In the genomic region with DNA sequence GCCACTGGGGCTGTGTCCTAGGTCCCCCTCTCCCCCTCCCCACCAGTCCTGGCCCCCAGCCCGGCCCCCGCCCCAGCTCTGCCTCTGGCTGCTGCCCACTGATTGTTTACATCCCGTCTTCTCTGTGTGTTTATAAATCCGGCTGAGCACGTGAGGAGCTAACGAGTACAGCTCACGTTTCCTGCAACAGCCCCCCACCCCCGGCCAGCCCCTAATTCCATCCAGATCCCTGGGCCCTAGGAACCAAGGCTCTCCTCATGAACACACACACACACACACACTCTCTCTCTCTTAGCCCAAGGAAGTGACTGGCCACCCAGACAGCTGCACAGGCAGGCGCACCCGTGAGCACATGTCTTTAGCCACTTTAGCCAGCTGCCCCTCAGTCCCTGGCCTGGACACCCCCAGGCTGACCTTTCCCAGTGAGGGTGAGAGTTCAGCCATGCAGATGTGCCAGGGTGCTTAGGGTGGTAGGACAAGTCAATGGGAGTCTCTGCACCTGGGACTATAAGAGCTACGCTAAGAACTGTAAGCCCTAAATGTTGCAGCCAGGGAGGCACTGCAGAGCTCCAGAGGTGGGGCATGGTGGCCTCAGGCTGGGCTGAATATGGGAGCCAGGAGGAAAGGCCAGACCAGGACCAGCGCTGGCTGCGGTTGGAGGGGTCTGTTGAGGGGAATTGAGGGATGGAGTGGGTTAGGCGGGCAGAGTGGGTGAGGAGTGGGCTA, we compare ENCODE assay signal across 10 cellular contexts. TPM values are rescaled to one million over a fixed set of nuclear protein-coding genes. Genes with fewer than 3 reads are reported as not detected.
DNase-seq lines count a peak whose midpoint lies in the region; ATAC-seq and TF ChIP-seq lines count a peak whose summit lies in the region.
"Had no signal": no experiment of that assay in that cellular context is flagged by ENCODE, and none has a peak within 500 bp of the region (broad histone marks: within the 10 kb centered on the region; RNA-seq: fewer than 3 reads in every experiment).

No MANE protein-coding gene starts in this region.

- H3K4me3 Mint-ChIP-seq in activated B cell treated with CpG ODN at 0.5 μM for 24 hours: peak overlapping the region; percentile 77

- CTCF ChIA-PET in activated B cell treated with CpG ODN at 0.5 μM for 24 hours (lab: Charles Lee): interaction anchor here (1.1 to 22.6 kb wide), 7 partner anchors 9 to 108 kb away, joined by 3 to 735 read pairs (median 21); a partner anchor contains a TSS

- no peaks in the 10 kb centered on the region for H3K27me3 Mint-ChIP-seq in activated B cell treated with CpG ODN at 0.5 μM for 24 hours

- ATAC-seq in activated B cell treated with CpG ODN at 0.5 μM for 24 hours (ENCODE audit: low read depth): no peak
- ATAC-seq in GM21786 (IDR thresholded peaks at IDR 0.05; ENCODE audit: unreplicated experiment): no peak
- ATAC-seq: gastrocnemius medialis had no signal

- no peaks in the 10 kb centered on the region for H3K9me3 Mint-ChIP-seq in activated B cell treated with CpG ODN at 0.5 μM for 24 hours

- peaks cover 39% of the 10 kb centered on the region for H3K36me3 Mint-ChIP-seq in activated B cell treated with CpG ODN at 0.5 μM for 24 hours (ENCODE audit: low read depth)

- POLR2A ChIA-PET in activated B cell treated with CpG ODN at 0.5 μM for 24 hours (lab: Charles Lee): interaction anchor here (0.6 to 26.4 kb wide), 19 partner anchors 6 to 851 kb away, joined by 3 to 1307 read pairs (median 6); a partner anchor contains a TSS

- no peak for TF ChIP-seq EP300 in suprapubic skin (IDR thresholded peaks at IDR 0.05)

- H3K36me3 ChIP-seq in H7 (replicated peaks; ENCODE audit: control insufficient read depth, insufficient read depth, low read length): no peaks in the 10 kb centered on the region
- H3K36me3 ChIP-seq in suprapubic skin: peaks cover 3% of the 10 kb centered on the region
- H3K36me3 ChIP-seq: gastrocnemius medialis had no signal

- peaks cover 17% of the 10 kb centered on the region for H3K27me3 ChIP-seq in H7 (ENCODE audit: control insufficient read depth, insufficient read depth, low read length)
- no peaks in the 10 kb centered on the region for H3K27me3 ChIP-seq in suprapubic skin

- no peak for TF ChIP-seq CTCF in activated B cell treated with CpG ODN at 0.5 μM for 24 hours (IDR thresholded peaks at IDR 0.05)
- no peak for TF ChIP-seq CTCF in suprapubic skin (IDR thresholded peaks at IDR 0.05)

- peaks cover 77% of the 10 kb centered on the region for H3K4me1 Mint-ChIP-seq in activated B cell treated with CpG ODN at 0.5 μM for 24 hours

- no peaks in the 10 kb centered on the region for H3K9me3 ChIP-seq in suprapubic skin
- H3K9me3 ChIP-seq: gastrocnemius medialis had no signal

- TF ChIP-seq POLR2A in suprapubic skin (IDR thresholded peaks at IDR 0.05): no peak

- intact Hi-C loops in activated B cell treated with CpG ODN at 0.5 μM for 24 hours (cut with micrococcal nuclease): no loop called here

- peak overlapping the region; percentile 18 for H3K27ac ChIP-seq in suprapubic skin
- H3K27ac ChIP-seq: gastrocnemius medialis had no signal

- peak overlapping the region; percentile 60 for H3K27ac Mint-ChIP-seq in activated B cell treated with CpG ODN at 0.5 μM for 24 hours

- DNase-seq in H7: peak; percentile 67
- no peak for DNase-seq in activated B cell treated with CpG ODN at 0.5 μM for 24 hours
- DNase-seq in iris pigment epithelial cell (ENCODE audit: low read depth): peak; percentile 59
- DNase-seq in suprapubic skin (ENCODE audit: low spot score in 2 of 2): no peak
- no peak for DNase-seq in OCI-M2 (lab: John Stamatoyannopoulos, UW; ENCODE audit: unreplicated experiment)
- no peak for DNase-seq in HuH-7.5 (ENCODE audit: low spot score)
- DNase-seq: gastrocnemius medialis, NCI-H1048 had no signal

- H3K4me1 ChIP-seq in suprapubic skin: peaks cover 93% of the 10 kb centered on the region

- 57% methylated on average over 13 of the region's 14 CpGs for WGBS in suprapubic skin

- H3K4me3 ChIP-seq in H7 (ENCODE audit: insufficient read depth, low read depth, low read length) (no peak overlapping the region), suprapubic skin (no peak overlapping the region)
- H3K4me3 ChIP-seq: gastrocnemius medialis had no signal

RNA-seq across cellular contexts. Expression of a gene that starts 2.9 kb away (rescaled TPM):
- total RNA-seq in H7 (2014; rRNA removed; shearing (Covaris generic)): 3.7 and 4.4 TPM in 2 replicates
- total RNA-seq in activated B cell treated with CpG ODN at 0.5 μM for 24 hours (28.2 and 30.7 TPM in 2 replicates), suprapubic skin (1 to 10 TPM; 2.7 to 5.5 (median 4.0) TPM)

RNA-seq across cellular contexts. Expression of a gene that starts 17.2 kb away (rescaled TPM):
- total RNA-seq in H7 (2014; rRNA removed; shearing (Covaris generic)): 49.8 and 53.9 TPM in 2 replicates
- total RNA-seq in activated B cell treated with CpG ODN at 0.5 μM for 24 hours (166 and 169 TPM in 2 replicates), suprapubic skin (10 to 100 TPM; 54.5 to 75.7 (median 65.0) TPM)

RNA-seq across cellular contexts. Expression of a gene that starts 21.3 kb away (rescaled TPM):
- 20.2 and 27.0 TPM in 2 replicates for total RNA-seq in H7 (2014; rRNA removed; shearing (Covaris generic))
- 30.4 and 35.2 TPM in 2 replicates for total RNA-seq in activated B cell treated with CpG ODN at 0.5 μM for 24 hours
- 10 to 100 TPM; 24.1 to 86.9 (median 28.5) TPM for total RNA-seq in suprapubic skin

RNA-seq across cellular contexts. Expression of a gene that starts 31.1 kb away (rescaled TPM):
- 246 and 314 TPM in 2 replicates for total RNA-seq in H7 (2014; rRNA removed; shearing (Covaris generic))
- total RNA-seq in activated B cell treated with CpG ODN at 0.5 μM for 24 hours: 349 and 354 TPM in 2 replicates
- total RNA-seq in suprapubic skin: 100 to 1,000 TPM in 3 of 4 donors, 10 to 100 TPM in 1; 75.6 to 158 (median 121) TPM

RNA-seq across cellular contexts. Expression of a gene that starts 33.4 kb away (rescaled TPM):
- total RNA-seq in H7 (2014; rRNA removed; shearing (Covaris generic)): 0.44 and 0.52 TPM in 2 replicates
- 158 and 163 TPM in 2 replicates for total RNA-seq in activated B cell treated with CpG ODN at 0.5 μM for 24 hours
- under 1 TPM; 0.26 to 0.64 (median 0.52) TPM for total RNA-seq in suprapubic skin
- total RNA-seq: pulmonary artery endothelial cell had no signal

Comparison
In these comparisons a context has a peak if more than half of its experiments do, and no peak if none do; other contexts are left out.
1. DNase-seq: peak in H7 (single experiment) and iris pigment epithelial cell (single experiment); none in activated B cell treated with CpG ODN at 0.5 μM for 24 hours (single experiment), suprapubic skin (0 of 2), OCI-M2 (single experiment) and HuH-7.5 (single experiment).